ENCODE assay signal across 8 cellular contexts in the genomic region with DNA sequence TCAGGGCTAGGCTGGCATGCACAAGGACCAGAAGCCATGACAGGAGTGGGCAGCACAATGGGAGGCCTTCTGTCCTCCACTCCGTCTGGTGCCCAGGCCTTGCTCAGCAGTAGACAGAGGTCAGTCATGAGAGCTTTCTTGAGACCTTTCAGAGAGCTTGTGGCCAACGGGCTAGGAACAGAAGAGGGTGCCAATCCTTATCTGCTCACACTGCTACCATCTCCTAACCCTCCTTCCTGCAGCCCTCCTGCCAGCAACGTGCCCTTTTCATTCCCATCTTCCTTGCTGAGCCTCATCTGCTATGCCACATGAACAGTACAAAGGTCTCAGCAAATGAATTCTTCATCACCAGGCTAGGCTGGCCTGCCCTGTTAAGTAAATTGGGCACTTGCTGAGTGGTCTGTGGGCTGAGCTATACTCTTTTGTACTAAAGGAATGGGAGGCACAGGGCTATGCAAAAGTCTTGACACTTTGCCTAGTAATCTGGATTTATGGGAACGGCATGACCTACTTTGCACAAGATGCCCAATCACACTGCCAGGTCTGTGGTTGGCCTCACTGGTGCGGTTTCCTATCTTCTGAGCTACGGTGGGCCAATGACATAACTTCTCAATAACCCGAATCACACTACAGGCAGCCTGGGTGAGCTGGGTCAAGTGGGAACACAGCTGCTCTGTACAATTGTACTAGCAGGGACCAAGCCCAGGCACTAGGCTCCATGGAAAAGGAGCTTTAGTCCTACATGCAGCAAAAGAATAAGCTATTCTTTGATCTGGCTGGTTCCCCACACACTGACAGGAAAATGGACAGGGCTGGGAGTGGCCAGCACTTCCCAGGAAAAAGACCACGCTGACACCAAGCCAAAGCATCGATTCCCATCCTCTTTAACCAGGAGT. TPM values are rescaled to one million over a fixed set of nuclear protein-coding genes. Genes with fewer than 3 reads are reported as not detected.
DNase-seq lines count a peak whose midpoint lies in the region; ATAC-seq and TF ChIP-seq lines count a peak whose summit lies in the region.

No MANE protein-coding gene starts in this region.

- intact Hi-C loops in left colon (cut with DNase I, micrococcal nuclease), result no loop called here

- DNase-seq in AG10803 (ENCODE audit: low read depth) (peak; percentile 72), NOMO-1 (lab: John Stamatoyannopoulos, UW; ENCODE audit: unreplicated experiment in 2 of 2) (peak; percentile 36 to 78), middle frontal gyrus (ENCODE audit: extremely low spot score, low spot score) (peak; percentile 43), NCI-H1930 (lab: John Stamatoyannopoulos, UW) (no peak), left colon (no peak)
- peak; percentile 46 for DNase-seq in central memory CD4-positive, alpha-beta T cell
- DNase-seq in activated CD4-positive, alpha-beta T cell treated with anti-CD3 and anti-CD28 coated beads for 48 hours, result no peak

- no peak overlapping the region for H3K4me3 ChIP-seq in AG10803 (ENCODE audit: low read length)

- no peak for TF ChIP-seq CTCF in AG10803 (conservative IDR thresholded peaks at IDR 0.05; ENCODE audit: low read length)

- ATAC-seq in HG03439 (IDR thresholded peaks at IDR 0.05; ENCODE audit: unreplicated experiment) (no peak), left colon (no peak)

RNA-seq across cellular contexts. Expression of a gene that starts 47.8 kb away (rescaled TPM):
- total RNA-seq in left colon, result 10 to 100 TPM; 21.8 to 26.7 TPM

Comparison
In these comparisons a context has a peak if more than half of its experiments do, and no peak if none do; other contexts are left out.
1. DNase-seq: peak in AG10803 (single experiment), NOMO-1 (2 of 2), central memory CD4-positive, alpha-beta T cell (single experiment) and middle frontal gyrus (single experiment); none in NCI-H1930 (0 of 2), activated CD4-positive, alpha-beta T cell treated with anti-CD3 and anti-CD28 coated beads for 48 hours (single experiment) and left colon (0 of 2).